8 cellular contexts compared by ENCODE assay signal in the genomic region with DNA sequence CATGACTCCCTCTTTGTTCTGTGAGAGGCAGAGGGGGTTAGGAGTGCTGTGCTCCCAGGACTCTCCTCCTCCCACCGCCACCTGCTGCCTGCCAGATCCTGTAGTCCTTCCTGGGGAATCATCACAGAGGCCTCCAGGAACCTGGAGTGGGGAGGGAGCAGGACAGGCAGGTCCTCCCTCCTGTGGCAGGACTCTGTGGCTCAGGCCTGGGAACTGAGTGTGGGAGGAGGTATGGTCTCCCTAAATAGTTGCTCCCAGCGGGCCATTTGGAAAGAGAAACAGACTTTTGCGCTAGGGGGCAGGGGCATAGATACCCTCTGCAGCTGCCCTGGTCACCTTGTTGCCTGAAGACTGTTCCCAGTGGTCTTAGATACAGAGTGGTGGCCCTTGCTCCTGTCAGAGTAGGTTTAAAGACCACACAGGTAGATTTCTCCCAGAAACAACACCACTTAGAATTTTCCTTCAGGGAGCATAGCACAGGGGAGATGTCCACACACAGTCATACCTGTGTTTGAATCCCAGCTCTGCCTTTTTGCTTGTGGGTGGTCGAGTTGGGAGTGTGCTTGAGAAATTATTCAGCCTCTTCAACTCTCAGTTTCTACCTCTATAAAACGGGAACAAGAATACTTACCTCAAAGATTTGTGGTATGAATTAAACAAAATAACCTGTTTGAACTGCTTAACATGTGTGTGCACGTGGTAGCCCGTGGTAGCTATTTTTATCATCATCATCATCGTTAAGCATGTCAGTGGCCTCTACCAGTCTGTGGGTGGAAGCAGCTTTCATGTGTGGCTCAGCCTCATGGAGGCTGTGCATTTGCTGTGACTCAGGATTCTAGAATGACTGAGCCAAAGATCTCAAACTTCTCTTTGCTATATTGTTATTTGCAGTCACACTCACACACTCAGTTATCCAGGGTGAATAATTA. TPM values are rescaled to one million over a fixed set of nuclear protein-coding genes. Genes with fewer than 3 reads are reported as not detected.
A peak's percentile ranks its signal among the peaks of the same experiment; 100 is the strongest.
DNase-seq lines count a peak whose midpoint lies in the region; ATAC-seq, FAIRE-seq and TF ChIP-seq lines count a peak whose summit lies in the region.

No MANE protein-coding gene starts in this region.

- TF ChIP-seq POLR2A in GM12891 (IDR thresholded peaks at IDR 0.05; ENCODE audit: low read depth, low read length) (peak; percentile 56), Peyer's patch (IDR thresholded peaks at IDR 0.05) (peak in 1 of 2 donors; percentile 27)

- no peaks in the 10 kb centered on the region for H3K9me3 ChIP-seq in Peyer's patch

- ATAC-seq in HG02610 (IDR thresholded peaks at IDR 0.05; ENCODE audit: unreplicated experiment) = peak; percentile 58
- ATAC-seq in sciatic nerve = no peak

- peak; percentile 93 for FAIRE-seq in GM12891 (lab: Jason Lieb, UNC)

- peak overlapping the region; percentile 85 to 98 (median 91) for H3K27ac ChIP-seq in Peyer's patch

- DNase-seq in GM12891 (ENCODE audit: insufficient read length, low spot score) (peak; percentile 42), Peyer's patch (peak in 2 of 3 donors; percentile 89 to 90), kidney tubule cell (ENCODE audit: low spot score) (peak; percentile 90), hippocampal formation (lab: John Stamatoyannopoulos, UW) (no peak), sciatic nerve (ENCODE audit: low spot score) (no peak)
- DNase-seq in activated naive CD4-positive, alpha-beta T cell treated with anti-CD3 and anti-CD28 coated beads, Interleukin-2, amount 50 U/mL, for 16 hours = peak; percentile 80
- DNase-seq in stimulated activated naive CD4-positive, alpha-beta T cell treated with Interleukin-2 at 50 U/mL for 16 hours (lab: John Stamatoyannopoulos, UW) = peak; percentile 79

- H3K36me3 ChIP-seq in Peyer's patch = peaks cover 0 to 2% (median 0%) of the 10 kb centered on the region in 3 donors

- intact Hi-C loops in sciatic nerve (cut with DNase I) = loop anchor here (10.0 kb wide), 1 partner anchor 60 kb away; no protein-coding TSS in a partner anchor

- H3K4me3 ChIP-seq in Peyer's patch = peak overlapping the region in 3 of 4 donors; percentile 1 to 13 (median 7)

- H3K4me1 ChIP-seq in Peyer's patch = peaks cover 52 to 100% (median 90%) of the 10 kb centered on the region in 4 donors

- no peak for TF ChIP-seq CTCF in Peyer's patch (IDR thresholded peaks at IDR 0.05)

- H3K27me3 ChIP-seq in Peyer's patch = no peaks in the 10 kb centered on the region

TF ChIP-seq in GM12891, 5 proteins besides CTCF, POLR2A, EP300 and RAD21:
- TF ChIP-seq POU2F2 (IDR thresholded peaks at IDR 0.05; ENCODE audit: low read depth, low read length) = peak; percentile 65; the same call in 1 of the 2 replicates
- TF ChIP-seq PAX5 (IDR thresholded peaks at IDR 0.05; ENCODE audit: insufficient read depth, low read length, severe bottlenecking) = peak; percentile 17
- TF ChIP-seq TAF1 (IDR thresholded peaks at IDR 0.05; ENCODE audit: low read depth, low read length) = peak; percentile 62; the same call in 1 of the 2 replicates
- no peak for TF ChIP-seq SPI1 (IDR thresholded peaks at IDR 0.05; ENCODE audit: low read depth, low read length)
- peak; percentile 53; the same call in 1 of the 2 replicates for TF ChIP-seq POLR2AphosphoS5 (IDR thresholded peaks at IDR 0.05; ENCODE audit: low read depth, low read length)

RNA-seq across cellular contexts. Expression of a gene that starts 55.8 kb away (rescaled TPM):
- 0.33 TPM for polyA plus RNA-seq in GM12891 (2012; ENCODE audit: low read depth, missing spikeins)
- total RNA-seq in Peyer's patch = 100 to 1,000 TPM in 2 of 4 donors, 10 to 100 TPM in 2; 25.6 to 152 (median 110) TPM
- 16.0 TPM for total RNA-seq in sciatic nerve

Comparison
In these comparisons a context has a peak if more than half of its experiments do, and no peak if none do; other contexts are left out.
1. DNase-seq: peak in GM12891 (single experiment), Peyer's patch (2 of 3), activated naive CD4-positive, alpha-beta T cell treated with anti-CD3 and anti-CD28 coated beads, Interleukin-2, amount 50 U/mL, for 16 hours (single experiment), kidney tubule cell (single experiment) and stimulated activated naive CD4-positive, alpha-beta T cell treated with Interleukin-2 at 50 U/mL for 16 hours (single experiment); none in hippocampal formation (0 of 2) and sciatic nerve (single experiment).